In the genomic region with DNA sequence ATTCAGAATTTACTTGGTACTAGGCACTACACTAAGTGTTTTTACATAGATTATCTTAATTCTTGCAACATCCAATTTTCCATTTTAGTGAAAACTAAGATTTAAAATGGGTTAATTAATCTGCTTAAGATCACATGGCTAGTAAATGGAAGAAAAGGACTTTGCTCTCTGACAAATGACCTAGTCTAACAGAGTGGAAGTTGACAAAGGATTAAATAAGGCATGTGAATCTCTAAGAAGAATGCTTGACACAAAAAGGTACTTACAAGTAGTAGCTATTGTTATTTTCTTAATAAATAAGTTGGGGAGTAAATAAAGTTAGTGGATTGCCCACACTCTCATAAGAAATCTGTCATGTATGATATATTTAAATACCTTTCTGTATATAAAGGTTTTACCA, we compare ENCODE assay signal across 35 cellular contexts.
"Had no signal": no experiment of that assay in that cellular context is flagged by ENCODE, and none has a peak within 500 bp of the region (broad histone marks: within the 10 kb centered on the region; RNA-seq: fewer than 3 reads in every experiment).

No MANE protein-coding gene starts in this region.

- H3K4me3 Mint-ChIP-seq: activated B cell treated with CpG ODN at 0.5 μM for 24 hours; activated CD4-positive, alpha-beta memory T cell treated with anti-CD3 and anti-CD28 coated beads for 36 hours; activated CD4-positive, alpha-beta T cell treated with anti-CD3 and anti-CD28 coated beads, Interleukin-2, amount 10 ng/mL, durations not matched to agents 24 days and 14 days; activated CD8-positive, alpha-beta T cell treated with anti-CD3 and anti-CD28 coated beads for 36 hours; activated naive CD4-positive, alpha-beta T cell treated with anti-CD3 and anti-CD28 coated beads for 36 hours; activated naive CD8-positive, alpha-beta T cell treated with anti-CD3 and anti-CD28 coated beads for 36 hours; activated T-cell treated with anti-CD3 and anti-CD28 coated beads, Interleukin-2, amount 50 U/mL, for 4 hours; activated T-cell treated with anti-CD3 and anti-CD28 coated beads, Interleukin-2, amount 50 U/mL, for 72 hours; activated T-helper 1 cell treated with anti-CD3 and anti-CD28 coated beads, Interleukin-12 subunit alpha, Interleukin-12 subunit beta, Interleukin-2, Interleukin-4 antibody, amounts not matched to agents 30 ng/mL and 10 ng/mL and 1 ng/mL, durations not matched to agents 14 hours and 24 hours and 36 hours; activated T-helper 17 cell treated with anti-CD3 and anti-CD28 coated beads, Interleukin-2, amount 50 U/mL, for 72 hours; T-helper 1 cell treated with Interleukin-12 subunit alpha and Interleukin-12 subunit beta and Interleukin-4 antibody, amounts not matched to agents 30 μg/mL and 1 μg/mL, for 36 hours; T-helper 2 cell treated with Interferon-gamma antibody and Interleukin-4, amounts not matched to agents 5 μg/mL and 100 μg/mL, for 36 hours had no signal

- H3K27me3 Mint-ChIP-seq: activated B cell treated with CpG ODN at 0.5 μM for 24 hours; activated CD4-positive, alpha-beta memory T cell treated with anti-CD3 and anti-CD28 coated beads for 36 hours; activated CD4-positive, alpha-beta T cell treated with anti-CD3 and anti-CD28 coated beads, Interleukin-2, amount 10 ng/mL, durations not matched to agents 24 days and 14 days; activated CD8-positive, alpha-beta T cell treated with anti-CD3 and anti-CD28 coated beads for 36 hours; activated naive CD8-positive, alpha-beta T cell treated with anti-CD3 and anti-CD28 coated beads for 36 hours; activated T-helper 17 cell treated with anti-CD3 and anti-CD28 coated beads, Interleukin-2, amount 50 U/mL, for 72 hours had no signal

- H3K36me3 ChIP-seq: adrenal gland, brain microvascular endothelial cell, breast epithelium had no signal

- H3K9me3 ChIP-seq: adrenal gland, body of pancreas, breast epithelium had no signal

- H3K9me3 Mint-ChIP-seq: activated B cell treated with CpG ODN at 0.5 μM for 24 hours; activated CD4-positive, alpha-beta T cell treated with anti-CD3 and anti-CD28 coated beads, Interleukin-2, amount 10 ng/mL, durations not matched to agents 24 days and 14 days; activated naive CD8-positive, alpha-beta T cell treated with anti-CD3 and anti-CD28 coated beads for 36 hours had no signal

- H3K4me3 ChIP-seq: adrenal gland, body of pancreas, breast epithelium had no signal

- DNase-seq: activated B cell treated with CpG ODN at 0.5 μM for 24 hours; activated CD4-positive, alpha-beta memory T cell treated with anti-CD3 and anti-CD28 coated beads for 36 hours; activated CD4-positive, alpha-beta T cell treated with anti-CD3 and anti-CD28 coated beads for 4 hours; activated CD4-positive, alpha-beta T cell treated with anti-CD3 and anti-CD28 coated beads, Interleukin-2, amount 10 ng/mL, durations not matched to agents 24 days and 14 days; activated CD4-positive, alpha-beta T cell treated with anti-CD3 and anti-CD28 coated beads, Interleukin-2, amount 50 U/mL, for 1 hour; activated CD4-positive, alpha-beta T cell treated with anti-CD3 and anti-CD28 coated beads, Interleukin-2, amount 50 U/mL, for 4 hours; activated CD4-positive, CD25-positive, alpha-beta regulatory T cell treated with anti-CD3 and anti-CD28 coated beads, Interleukin-2, amount 50 U/mL, for 72 hours; activated CD8-positive, alpha-beta memory T cell treated with anti-CD3 and anti-CD28 coated beads, Interleukin-2, amount 50 U/mL, for 4 hours; activated CD8-positive, alpha-beta T cell treated with anti-CD3 and anti-CD28 coated beads for 36 hours; activated effector memory CD4-positive, alpha-beta T cell treated with anti-CD3 and anti-CD28 coated beads, Interleukin-2, amount 50 U/mL, for 16 hours; activated gamma-delta T cell treated with Interleukin-2 at 50 U/mL for 16 hours; activated naive CD4-positive, alpha-beta T cell; activated naive CD4-positive, alpha-beta T cell treated with anti-CD3 and anti-CD28 coated beads for 36 hours; activated naive CD4-positive, alpha-beta T cell treated with anti-CD3 and anti-CD28 coated beads, Interleukin-2, amount 50 U/mL, for 16 hours; activated naive CD8-positive, alpha-beta T cell treated with anti-CD3 and anti-CD28 coated beads for 36 hours; activated T-cell treated with anti-CD3 and anti-CD28 coated beads for 4 hours; activated T-cell treated with anti-CD3 and anti-CD28 coated beads, Interleukin-2, amount 50 U/mL, for 1 hour; activated T-cell treated with anti-CD3 and anti-CD28 coated beads, Interleukin-2, amount 50 U/mL, for 4 hours; activated T-cell treated with anti-CD3 and anti-CD28 coated beads, Interleukin-2, amount 50 U/mL, for 72 hours; adrenal gland; amniotic stem cell; aorta; body of pancreas; brain microvascular endothelial cell; central memory CD4-positive, alpha-beta T cell; T-helper 1 cell; T-helper 2 cell; T-helper 9 cell had no signal

- H3K36me3 Mint-ChIP-seq: activated CD4-positive, alpha-beta memory T cell treated with anti-CD3 and anti-CD28 coated beads for 36 hours; activated naive CD4-positive, alpha-beta T cell treated with anti-CD3 and anti-CD28 coated beads, Interleukin-2, amount 50 U/mL, for 72 hours; activated naive CD8-positive, alpha-beta T cell treated with anti-CD3 and anti-CD28 coated beads for 36 hours had no signal

- H3K27me3 ChIP-seq: adrenal gland, body of pancreas, brain microvascular endothelial cell, breast epithelium had no signal

- H3K27ac Mint-ChIP-seq: activated B cell treated with CpG ODN at 0.5 μM for 24 hours; activated CD4-positive, alpha-beta memory T cell treated with anti-CD3 and anti-CD28 coated beads for 36 hours; activated CD4-positive, alpha-beta T cell treated with anti-CD3 and anti-CD28 coated beads, Interleukin-2, amount 10 ng/mL, durations not matched to agents 24 days and 14 days; activated CD8-positive, alpha-beta T cell treated with anti-CD3 and anti-CD28 coated beads for 36 hours; activated naive CD4-positive, alpha-beta T cell treated with anti-CD3 and anti-CD28 coated beads for 36 hours; activated naive CD4-positive, alpha-beta T cell treated with anti-CD3 and anti-CD28 coated beads, Interleukin-2, amount 50 U/mL, for 72 hours; activated naive CD8-positive, alpha-beta T cell treated with anti-CD3 and anti-CD28 coated beads for 36 hours; activated T-cell treated with anti-CD3 and anti-CD28 coated beads, Interleukin-2, amount 50 U/mL, for 72 hours; activated T-helper 1 cell treated with anti-CD3 and anti-CD28 coated beads, Interleukin-12 subunit alpha, Interleukin-12 subunit beta, Interleukin-2, Interleukin-4 antibody, amounts not matched to agents 30 ng/mL and 10 ng/mL and 1 ng/mL, durations not matched to agents 14 hours and 24 hours and 36 hours; activated T-helper 17 cell treated with anti-CD3 and anti-CD28 coated beads, Interleukin-2, amount 50 U/mL, for 72 hours; T-helper 1 cell treated with Interleukin-12 subunit alpha and Interleukin-12 subunit beta and Interleukin-4 antibody, amounts not matched to agents 30 μg/mL and 1 μg/mL, for 36 hours; T-helper 2 cell treated with Interferon-gamma antibody and Interleukin-4, amounts not matched to agents 5 μg/mL and 100 μg/mL, for 36 hours had no signal

- H3K27ac ChIP-seq: adrenal gland, body of pancreas, brain microvascular endothelial cell, breast epithelium, VCaP had no signal

- H3K4me1 Mint-ChIP-seq: activated B cell treated with CpG ODN at 0.5 μM for 24 hours; activated CD4-positive, alpha-beta T cell treated with anti-CD3 and anti-CD28 coated beads, Interleukin-2, amount 10 ng/mL, durations not matched to agents 24 days and 14 days; activated naive CD8-positive, alpha-beta T cell treated with anti-CD3 and anti-CD28 coated beads for 36 hours; activated T-helper 17 cell treated with anti-CD3 and anti-CD28 coated beads, Interleukin-2, amount 50 U/mL, for 72 hours had no signal

- H3K4me1 ChIP-seq: adrenal gland, body of pancreas, breast epithelium had no signal
